In genomic region chr17:79802039-79802735, GRCh38 we compare ENCODE assay signal across 18 cellular contexts. TPM values are rescaled to one million over a fixed set of nuclear protein-coding genes. Genes with fewer than 3 reads are reported as not detected.
DNase-seq lines count a peak whose midpoint lies in the region; ATAC-seq and TF ChIP-seq lines count a peak whose summit lies in the region.
"Had no signal": no experiment of that assay in that cellular context is flagged by ENCODE, and none has a peak within 500 bp of the region (broad histone marks: within the 10 kb centered on the region; RNA-seq: fewer than 3 reads in every experiment).

No MANE protein-coding gene starts in this region.

- H2BK120ac ChIP-seq in mesendoderm (ENCODE audit: low read depth, low read length), result no peak overlapping the region

- H2AK5ac ChIP-seq in mesendoderm (ENCODE audit: low read length), result no peak overlapping the region

- H3K4ac ChIP-seq in mesendoderm (ENCODE audit: low read depth, low read length), result no peak overlapping the region

- no peak overlapping the region for H2BK15ac ChIP-seq in mesendoderm (replicated peaks; ENCODE audit: low read depth)

- H3K4me3 ChIP-seq in left ventricle myocardium inferior (peak overlapping the region; percentile 2), mesendoderm (ENCODE audit: low read length) (no peak overlapping the region)
- H3K4me3 ChIP-seq: right atrium auricular region had no signal

- no peaks in the 10 kb centered on the region for H3K36me3 ChIP-seq in left ventricle myocardium inferior
- H3K36me3 ChIP-seq in mesendoderm (ENCODE audit: control insufficient read depth, insufficient read depth, low read length), result no peaks in the 10 kb centered on the region
- H3K36me3 ChIP-seq: right atrium auricular region had no signal

- H3K27me3 Mint-ChIP-seq in WTC11 (ENCODE audit: low read depth) (peaks cover 96% of the 10 kb centered on the region), type B pancreatic cell (peaks cover 83% of the 10 kb centered on the region)

- H3K4me1 ChIP-seq in left ventricle myocardium inferior (peaks cover 63% of the 10 kb centered on the region), mesendoderm (ENCODE audit: control insufficient read depth, low read depth, low read length) (peaks cover 1% of the 10 kb centered on the region)

- H3K18ac ChIP-seq in mesendoderm (ENCODE audit: low read length), result no peak overlapping the region

- H3K9ac ChIP-seq in mesendoderm (ENCODE audit: low read length), result no peak overlapping the region

- no peaks in the 10 kb centered on the region for H3K36me3 Mint-ChIP-seq in WTC11
- H3K36me3 Mint-ChIP-seq in type B pancreatic cell, result peaks cover 8% of the 10 kb centered on the region
- H3K36me3 Mint-ChIP-seq: mesothelial cell of epicardium had no signal

- ATAC-seq in Right ventricle myocardium superior (ENCODE audit: poor library complexity), result no peak
- no peak for ATAC-seq in WTC11
- no peak for ATAC-seq in GM21360 (IDR thresholded peaks at IDR 0.05; ENCODE audit: unreplicated experiment)
- no peak for ATAC-seq in HG02588 (IDR thresholded peaks at IDR 0.05; ENCODE audit: unreplicated experiment)
- no peak for ATAC-seq in HG03469 (IDR thresholded peaks at IDR 0.05; ENCODE audit: unreplicated experiment)
- ATAC-seq: activated CD4-positive, alpha-beta T cell treated with anti-CD3 and anti-CD28 coated beads for 36 hours; left cardiac atrium; PC-3 had no signal

- no peak overlapping the region for H3K27ac Mint-ChIP-seq in WTC11
- H3K27ac Mint-ChIP-seq in type B pancreatic cell, result peak overlapping the region; percentile 6
- H3K27ac Mint-ChIP-seq: activated CD4-positive, alpha-beta T cell treated with anti-CD3 and anti-CD28 coated beads for 36 hours; mesothelial cell of epicardium had no signal

- intact Hi-C loops in left ventricle myocardium inferior (cut with micrococcal nuclease), result no loop called here
- intact Hi-C loops in Right ventricle myocardium superior (cut with DNase I), result no loop called here

- no peak overlapping the region for H3K23ac ChIP-seq in mesendoderm (ENCODE audit: low read length)

- H3K27me3 ChIP-seq in left ventricle myocardium inferior (ENCODE audit: low read depth) (peaks cover 95% of the 10 kb centered on the region), mesendoderm (ENCODE audit: insufficient read depth, low read length, poor library complexity) (peaks cover 93% of the 10 kb centered on the region)

- H3K4me3 Mint-ChIP-seq in WTC11, result peak overlapping the region; percentile 37; the same call in 1 of the 2 replicates
- peak overlapping the region; percentile 59 for H3K4me3 Mint-ChIP-seq in type B pancreatic cell
- H3K4me3 Mint-ChIP-seq: activated CD4-positive, alpha-beta T cell treated with anti-CD3 and anti-CD28 coated beads for 36 hours; mesothelial cell of epicardium had no signal

- peaks cover 62% of the 10 kb centered on the region for H3K4me1 Mint-ChIP-seq in WTC11
- peaks cover 30% of the 10 kb centered on the region for H3K4me1 Mint-ChIP-seq in type B pancreatic cell (ENCODE audit: unreplicated experiment)

- POLR2A ChIA-PET in WTC11 (lab: Charles Lee), result interaction anchor here (0.5 to 2.9 kb wide), 3 partner anchors 34 to 56 kb away, joined by 4 to 11 read pairs (median 5); no protein-coding TSS in a partner anchor

- CTCF ChIA-PET in WTC11 (lab: Charles Lee), result interaction anchor here (0.7 to 20.8 kb wide), 11 partner anchors 9 to 233 kb away, joined by 3 to 464 read pairs (median 8); partner anchors contain the start of gene CBX4

- H4K5ac ChIP-seq in mesendoderm (ENCODE audit: low read length), result no peak overlapping the region

- H3K79me1 ChIP-seq in mesendoderm (ENCODE audit: low read length), result no peaks in the 10 kb centered on the region

- no peak overlapping the region for H4K8ac ChIP-seq in mesendoderm (ENCODE audit: low read depth, low read length)

- no peak overlapping the region for H3K4me2 ChIP-seq in mesendoderm (ENCODE audit: low read length)

- H3K27ac ChIP-seq in left ventricle myocardium inferior (replicated peaks) (no peak overlapping the region), mesendoderm (ENCODE audit: low read depth, low read length) (no peak overlapping the region)
- H3K27ac ChIP-seq: right atrium auricular region, testis had no signal

- no peak overlapping the region for H2BK5ac ChIP-seq in mesendoderm (ENCODE audit: low read length)

- no peak for DNase-seq in left ventricle myocardium inferior
- no peak for DNase-seq in Right ventricle myocardium superior
- no peak for DNase-seq in WTC11 (ENCODE audit: low spot score)
- DNase-seq in mesendoderm, result no peak
- no peak for DNase-seq in type B pancreatic cell (ENCODE audit: extremely low spot score, unreplicated experiment)
- DNase-seq: activated gamma-delta T cell; anterior cingulate cortex; left cardiac atrium; occipital lobe; PC-3; stimulated activated CD4-positive, alpha-beta T cell treated with anti-CD3 and anti-CD28 coated beads, Interleukin-15, amount 100 ng/mL, for 24 hours; testis had no signal

- no peaks in the 10 kb centered on the region for H3K9me3 ChIP-seq in left ventricle myocardium inferior (replicated peaks)
- H3K9me3 ChIP-seq: right atrium auricular region, testis had no signal

- TF ChIP-seq CTCF in left ventricle myocardium inferior (IDR thresholded peaks at IDR 0.05; ENCODE audit: borderline replicate concordance) (no peak), WTC11 (IDR thresholded peaks at IDR 0.05) (no peak), type B pancreatic cell (conservative IDR thresholded peaks at IDR 0.05) (no peak)

- peak overlapping the region; percentile 25 for H3K56ac ChIP-seq in mesendoderm (ENCODE audit: low read length)

- no peaks in the 10 kb centered on the region for H3K9me3 Mint-ChIP-seq in WTC11
- no peaks in the 10 kb centered on the region for H3K9me3 Mint-ChIP-seq in type B pancreatic cell
- H3K9me3 Mint-ChIP-seq: mesothelial cell of epicardium had no signal

- no peaks in the 10 kb centered on the region for H3K79me2 ChIP-seq in mesendoderm (ENCODE audit: control insufficient read depth, insufficient read depth, low read length)

- WGBS in mesendoderm (ENCODE audit: extremely low coverage, insufficient coverage, low lambda C conversion rate), result no CpG with 5 or more reads among the region's 11 CpGs

TF ChIP-seq in WTC11, 78 proteins besides CTCF, POLR2A, EP300 and RAD21 (continues in another document):
- TF ChIP-seq GABPB1 (CRISPR knock-in tag; IDR thresholded peaks at IDR 0.05), result no peak
- no peak for TF ChIP-seq ZNF425 (CRISPR knock-in tag; conservative IDR thresholded peaks at IDR 0.05)
- no peak for TF ChIP-seq ZNF219 (CRISPR knock-in tag; IDR thresholded peaks at IDR 0.05; ENCODE audit: borderline replicate concordance)
- TF ChIP-seq ZNF232 (CRISPR knock-in tag; IDR thresholded peaks at IDR 0.05), result no peak
- TF ChIP-seq MXD4 (CRISPR knock-in tag; IDR thresholded peaks at IDR 0.05; ENCODE audit: borderline replicate concordance), result no peak
- TF ChIP-seq AR (CRISPR knock-in tag; IDR thresholded peaks at IDR 0.05), result no peak

RNA-seq across cellular contexts. Expression of gene CBX8, which starts 5.3 kb away (rescaled TPM):
- total RNA-seq in left ventricle myocardium inferior (7.5 TPM), Right ventricle myocardium superior (6.2 TPM), WTC11 (2021) (1.8 to 2.1 TPM (median 2.0 TPM) in 3 replicates), type B pancreatic cell (ENCODE audit: low replicate concordance) (13.3 and 16.0 TPM in 2 replicates)
- polyA plus RNA-seq in mesendoderm (2013, experiment 1 of 2), result 0.17 TPM
- 0.34 TPM for polyA plus RNA-seq in mesendoderm (2013, experiment 2 of 2)

RNA-seq across cellular contexts. Expression of gene CBX2, which starts 24.2 kb away (rescaled TPM):
- total RNA-seq in left ventricle myocardium inferior, result 2.6 TPM
- 4.2 TPM for total RNA-seq in Right ventricle myocardium superior
- 78.1 to 85.5 TPM (median 78.7 TPM) in 3 replicates for total RNA-seq in WTC11 (2021)
- 25.1 TPM for polyA plus RNA-seq in mesendoderm (2013, experiment 1 of 2)
- polyA plus RNA-seq in mesendoderm (2013, experiment 2 of 2), result 25.0 TPM
- 21.6 and 72.0 TPM in 2 replicates for total RNA-seq in type B pancreatic cell (ENCODE audit: low replicate concordance)

RNA-seq across cellular contexts. Expression of gene CBX4, which starts 37.1 kb away (rescaled TPM):
- total RNA-seq in left ventricle myocardium inferior (28.7 TPM), Right ventricle myocardium superior (25.6 TPM), WTC11 (2021) (3.2 to 3.9 TPM (median 3.3 TPM) in 3 replicates), type B pancreatic cell (ENCODE audit: low replicate concordance) (39.6 and 76.2 TPM in 2 replicates)
- 3.7 TPM for polyA plus RNA-seq in mesendoderm (2013, experiment 1 of 2)
- polyA plus RNA-seq in mesendoderm (2013, experiment 2 of 2), result 3.6 TPM
